In genomic region chr12:123232807-123233504, GRCh38 we compare ENCODE assay signal across 8 cellular contexts. TPM values are rescaled to one million over a fixed set of nuclear protein-coding genes. Genes with fewer than 3 reads are reported as not detected.
DNase-seq lines count a peak whose midpoint lies in the region; ATAC-seq, FAIRE-seq and TF ChIP-seq lines count a peak whose summit lies in the region.

TSS of gene MPHOSPH9 (minus strand) at chr12:123233141. CDS start at chr12:123230364, 2,777 bp downstream.
TSS of gene MTRFR (plus strand) at chr12:123233436. CDS start at chr12:123253675, 20,239 bp downstream.

- no peaks in the 10 kb centered on the region for H3K9me3 ChIP-seq in KOPT-K1 (ENCODE audit: insufficient read depth, low read length, poor library complexity, severe bottlenecking)
- no peaks in the 10 kb centered on the region for H3K9me3 ChIP-seq in esophagus squamous epithelium

- intact Hi-C loops in esophagus squamous epithelium (cut with DNase I): no loop called here

- H3K4me3 ChIP-seq in esophagus squamous epithelium: peak within 1 kb of the TSS; percentile 74 to 99 (median 78)

- FAIRE-seq in RCC 7860 (lab: Jason Lieb, UNC): peak; percentile 91

- peaks cover 23% of the 10 kb centered on the region for H3K36me3 ChIP-seq in KOPT-K1 (ENCODE audit: insufficient read depth, low read length)
- peaks cover 0 to 17% (median 0%) of the 10 kb centered on the region in 3 donors for H3K36me3 ChIP-seq in esophagus squamous epithelium

- peak within 1 kb of the TSS; percentile 94 for H3K27ac ChIP-seq in KOPT-K1 (ENCODE audit: low read depth, low read length, poor library complexity, severe bottlenecking)
- peak within 1 kb of the TSS; percentile 89 to 97 (median 95) for H3K27ac ChIP-seq in esophagus squamous epithelium

- ATAC-seq in GM21786 (IDR thresholded peaks at IDR 0.05; ENCODE audit: unreplicated experiment): peak; percentile 78
- peak; percentile 90 to 91 for ATAC-seq in activated T-cell treated with anti-CD3 and anti-CD28 coated beads, Interleukin-2, amount 50 U/mL, for 72 hours (replicated peaks in 1 of 2)

- H3K4me1 ChIP-seq in esophagus squamous epithelium: peaks cover 10 to 68% (median 13%) of the 10 kb centered on the region in 3 donors

- peaks cover 7 to 23% of the 10 kb centered on the region in 2 donors for H3K36me3 Mint-ChIP-seq in activated T-cell treated with anti-CD3 and anti-CD28 coated beads, Interleukin-2, amount 50 U/mL, for 72 hours (ENCODE audit: insufficient read depth in 2 of 2)

- DNase-seq in DMS79 (lab: John Stamatoyannopoulos, UW): peak; percentile 100
- peak; percentile 98 for DNase-seq in RCC 7860 (ENCODE audit: low spot score)
- DNase-seq in activated T-cell treated with anti-CD3 and anti-CD28 coated beads, Interleukin-2, amount 50 U/mL, for 72 hours: peak; percentile 98 to 99
- DNase-seq in esophagus squamous epithelium (lab: John Stamatoyannopoulos, UW): peak; percentile 95
- DNase-seq in myocyte (ENCODE audit: low read depth): peak; percentile 100
- DNase-seq in stimulated activated CD8-positive, alpha-beta memory T cell treated with anti-CD3 and anti-CD28 coated beads, Interleukin-7, amount 100 ng/mL, for 48 hours (ENCODE audit: extremely low read depth in 1 of 2, low read depth in 1 of 2): peak; percentile 97 to 99

- H3K9me3 Mint-ChIP-seq in activated T-cell treated with anti-CD3 and anti-CD28 coated beads, Interleukin-2, amount 50 U/mL, for 72 hours: no peaks in the 10 kb centered on the region

- peak in 3 of 4 donors; percentile 40 to 95 (median 94) for TF ChIP-seq POLR2A in esophagus squamous epithelium (IDR thresholded peaks at IDR 0.05)

- peaks cover 76% of the 10 kb centered on the region for H3K4me1 Mint-ChIP-seq in activated T-cell treated with anti-CD3 and anti-CD28 coated beads, Interleukin-2, amount 50 U/mL, for 72 hours (ENCODE audit: low read depth)

- no peaks in the 10 kb centered on the region for H3K27me3 ChIP-seq in esophagus squamous epithelium

- H3K4me3 Mint-ChIP-seq in activated T-cell treated with anti-CD3 and anti-CD28 coated beads, Interleukin-2, amount 50 U/mL, for 72 hours: peak within 1 kb of the TSS; percentile 98 to 99

- peak within 1 kb of the TSS; percentile 98 for H3K27ac Mint-ChIP-seq in activated T-cell treated with anti-CD3 and anti-CD28 coated beads, Interleukin-2, amount 50 U/mL, for 72 hours

- no peaks in the 10 kb centered on the region for H3K27me3 Mint-ChIP-seq in activated T-cell treated with anti-CD3 and anti-CD28 coated beads, Interleukin-2, amount 50 U/mL, for 72 hours (ENCODE audit: low read depth)

- WGBS in esophagus squamous epithelium, 2 donors: 0% methylated on average over 18 to 36 of the region's 66 CpGs

- TF ChIP-seq CTCF in esophagus squamous epithelium (IDR thresholded peaks at IDR 0.05): peak in 2 of 6 experiments; percentile 16 to 28

RNA-seq across cellular contexts. Expression of gene MPHOSPH9, which starts in this region (rescaled TPM):
- total RNA-seq in activated T-cell treated with anti-CD3 and anti-CD28 coated beads, Interleukin-2, amount 50 U/mL, for 72 hours: 100 to 1,000 TPM; 104 to 121 TPM
- 10 to 100 TPM; 17.0 to 43.8 (median 22.1) TPM for total RNA-seq in esophagus squamous epithelium
- 54.4 and 55.3 TPM in 2 replicates for total RNA-seq in myocyte
- polyA plus RNA-seq in myocyte (2012): 7.1 TPM

RNA-seq across cellular contexts. Expression of gene MTRFR, which starts in this region (rescaled TPM):
- 10 to 100 TPM; 34.0 to 36.6 TPM for total RNA-seq in activated T-cell treated with anti-CD3 and anti-CD28 coated beads, Interleukin-2, amount 50 U/mL, for 72 hours
- total RNA-seq in esophagus squamous epithelium: 10 to 100 TPM in 1 of 4 donors, 1 to 10 TPM in 3; 5.3 to 11.4 (median 7.2) TPM
- 7.5 and 8.7 TPM in 2 replicates for total RNA-seq in myocyte
- 16.0 TPM for polyA plus RNA-seq in myocyte (2012)

Comparison
In these comparisons a context has a peak if more than half of its experiments do, and no peak if none do; other contexts are left out.
1. Peak in every context shown above with its lines: DNase-seq, ATAC-seq, H3K4me3 ChIP-seq and H3K27ac ChIP-seq.